Comparison of ENCODE assay signal across 15 cellular contexts in genomic region chr4:69025999-69026387, GRCh38.
"Had no signal": no experiment of that assay in that cellular context is flagged by ENCODE, and none has a peak within 500 bp of the region (broad histone marks: within the 10 kb centered on the region; RNA-seq: fewer than 3 reads in every experiment).

No MANE protein-coding gene starts in this region.

- ATAC-seq: esophagus mucosa; heart left ventricle; naive thymus-derived CD4-positive, alpha-beta T cell; stimulated activated naive CD8-positive, alpha-beta T cell treated with anti-CD3 and anti-CD28 coated beads, Interleukin-15, Interleukin-2, amounts not matched to agents 100 U/mL and 50 U/mL, for 24 hours had no signal

- H3K27ac ChIP-seq: heart left ventricle, right atrium auricular region, suprapubic skin, thyroid gland had no signal

- DNase-seq: effector memory CD4-positive, alpha-beta T cell; heart left ventricle; hippocampal formation; mammary epithelial cell; naive thymus-derived CD4-positive, alpha-beta T cell; stimulated activated CD4-positive, alpha-beta T cell treated with anti-CD3 and anti-CD28 coated beads, Interleukin-2, amount 100 ng/mL, for 48 hours; stimulated activated naive CD8-positive, alpha-beta T cell treated with anti-CD3 and anti-CD28 coated beads, Interleukin-15, Interleukin-2, amounts not matched to agents 100 U/mL and 50 U/mL, for 24 hours had no signal

- H3K4me3 ChIP-seq: heart left ventricle, right atrium auricular region, suprapubic skin, thyroid gland had no signal

- FAIRE-seq: endometrium, frontal cortex, small intestine, urothelium cell line had no signal

- H3K36me3 ChIP-seq: heart left ventricle, right atrium auricular region, suprapubic skin, thyroid gland had no signal

- H3K27me3 ChIP-seq: heart left ventricle, right atrium auricular region, suprapubic skin, thyroid gland had no signal

- H3K4me1 ChIP-seq: heart left ventricle, right atrium auricular region, suprapubic skin, thyroid gland had no signal

- H3K9me3 ChIP-seq: heart left ventricle, right atrium auricular region, thyroid gland had no signal
